In genomic region chr10:102399217-102400021, GRCh38 we compare ENCODE assay signal across 1 cellular context.
TF ChIP-seq lines count a peak whose summit lies in the region.

No MANE protein-coding gene starts in this region.

TF ChIP-seq in GM12878, 131 proteins besides CTCF, POLR2A, EP300 and RAD21 (continues in another document):
- TF ChIP-seq DPF2 (IDR thresholded peaks at IDR 0.05) (peak; percentile 63), SRF (IDR thresholded peaks at IDR 0.05; ENCODE audit: low read depth in 2 of 2, low read length in 2 of 2) (0 out of 4 replicates have a peak, but pooled peaks of 1 of the 2 experiments have one; percentile 45), PRDM15 (CRISPR knock-in tag; IDR thresholded peaks at IDR 0.05) (no peak), E2F8 (IDR thresholded peaks at IDR 0.05; ENCODE audit: low read depth, partially characterized antibody) (peak; percentile 32), E2F4 (IDR thresholded peaks at IDR 0.05; ENCODE audit: low read depth, low read length) (0 out of 2 replicates have a peak, but pooled peaks have one; percentile 41), IKZF2 (IDR thresholded peaks at IDR 0.05) (no peak; a peak in 1 of 4 replicates), ZNF24 (IDR thresholded peaks at IDR 0.05) (peak; percentile 24; the same call in 1 of the 2 replicates), YBX1 (IDR thresholded peaks at IDR 0.05) (no peak), GABPA (IDR thresholded peaks at IDR 0.05; ENCODE audit: low read depth) (no peak), ZNF592 (IDR thresholded peaks at IDR 0.05) (0 out of 2 replicates have a peak, but pooled peaks have one; percentile 42), PAX5 (IDR thresholded peaks at IDR 0.05; ENCODE audit: borderline replicate concordance, low read depth, low read length) (peak; percentile 36; the same call in 1 of the 2 replicates), GATAD2B (conservative IDR thresholded peaks at IDR 0.05; ENCODE audit: low read depth) (peak; percentile 89), CEBPB (IDR thresholded peaks at IDR 0.05; ENCODE audit: borderline replicate concordance in 1 of 2, low read depth in 2 of 2, low read length in 2 of 2) (no peak), NR2C1 (IDR thresholded peaks at IDR 0.05) (peak; percentile 30; the same call in 1 of the 2 replicates), RUNX3 (IDR thresholded peaks at IDR 0.05; ENCODE audit: low read length) (no peak), SMARCA5 (IDR thresholded peaks at IDR 0.05) (peak; percentile 96), YY1 (IDR thresholded peaks at IDR 0.05; ENCODE audit: low read depth, low read length) (peak; percentile 76; the same call in 1 of the 2 replicates), BACH1 (IDR thresholded peaks at IDR 0.05; ENCODE audit: borderline replicate concordance) (peak; percentile 86), MTA2 (IDR thresholded peaks at IDR 0.05; ENCODE audit: low read depth) (no peak), KLF5 (IDR thresholded peaks at IDR 0.05; ENCODE audit: partially characterized antibody) (no peak), ETV6 (conservative IDR thresholded peaks at IDR 0.05 in 1 of 2, IDR thresholded peaks at IDR 0.05 in 1 of 2; ENCODE audit: borderline replicate concordance in 1 of 2, low read depth in 1 of 2) (peak in 1 of 2 experiments; percentile 62; a peak in 2 of 4 replicates), ZSCAN29 (IDR thresholded peaks at IDR 0.05) (no peak), NR2C2 (IDR thresholded peaks at IDR 0.05; ENCODE audit: borderline replicate concordance, control insufficient read depth, insufficient read length, low read depth) (no peak), SMAD5 (IDR thresholded peaks at IDR 0.05; ENCODE audit: low read depth) (no peak), KAT2A (conservative IDR thresholded peaks at IDR 0.05; ENCODE audit: control insufficient read depth, low read depth, low read length) (no peak), IRF3 (IDR thresholded peaks at IDR 0.05) (no peak), ESRRA (IDR thresholded peaks at IDR 0.05; ENCODE audit: low read length) (no peak)
- TF ChIP-seq, protein P1, sequence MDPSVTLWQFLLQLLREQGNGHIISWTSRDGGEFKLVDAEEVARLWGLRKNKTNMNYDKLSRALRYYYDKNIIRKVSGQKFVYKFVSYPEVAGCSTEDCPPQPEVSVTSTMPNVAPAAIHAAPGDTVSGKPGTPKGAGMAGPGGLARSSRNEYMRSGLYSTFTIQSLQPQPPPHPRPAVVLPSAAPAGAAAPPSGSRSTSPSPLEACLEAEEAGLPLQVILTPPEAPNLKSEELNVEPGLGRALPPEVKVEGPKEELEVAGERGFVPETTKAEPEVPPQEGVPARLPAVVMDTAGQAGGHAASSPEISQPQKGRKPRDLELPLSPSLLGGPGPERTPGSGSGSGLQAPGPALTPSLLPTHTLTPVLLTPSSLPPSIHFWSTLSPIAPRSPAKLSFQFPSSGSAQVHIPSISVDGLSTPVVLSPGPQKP (IDR thresholded peaks at IDR 0.05; ENCODE audit: low read depth, low read length), result peak; percentile 38; the same call in 1 of the 2 replicates
- TF ChIP-seq, protein P2, sequence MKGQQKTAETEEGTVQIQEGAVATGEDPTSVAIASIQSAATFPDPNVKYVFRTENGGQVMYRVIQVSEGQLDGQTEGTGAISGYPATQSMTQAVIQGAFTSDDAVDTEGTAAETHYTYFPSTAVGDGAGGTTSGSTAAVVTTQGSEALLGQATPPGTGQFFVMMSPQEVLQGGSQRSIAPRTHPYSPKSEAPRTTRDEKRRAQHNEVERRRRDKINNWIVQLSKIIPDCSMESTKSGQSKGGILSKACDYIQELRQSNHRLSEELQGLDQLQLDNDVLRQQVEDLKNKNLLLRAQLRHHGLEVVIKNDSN (IDR thresholded peaks at IDR 0.05; ENCODE audit: borderline replicate concordance, extremely low read length, insufficient read depth, low read depth, low read length), result no peak
- TF ChIP-seq, protein P3, sequence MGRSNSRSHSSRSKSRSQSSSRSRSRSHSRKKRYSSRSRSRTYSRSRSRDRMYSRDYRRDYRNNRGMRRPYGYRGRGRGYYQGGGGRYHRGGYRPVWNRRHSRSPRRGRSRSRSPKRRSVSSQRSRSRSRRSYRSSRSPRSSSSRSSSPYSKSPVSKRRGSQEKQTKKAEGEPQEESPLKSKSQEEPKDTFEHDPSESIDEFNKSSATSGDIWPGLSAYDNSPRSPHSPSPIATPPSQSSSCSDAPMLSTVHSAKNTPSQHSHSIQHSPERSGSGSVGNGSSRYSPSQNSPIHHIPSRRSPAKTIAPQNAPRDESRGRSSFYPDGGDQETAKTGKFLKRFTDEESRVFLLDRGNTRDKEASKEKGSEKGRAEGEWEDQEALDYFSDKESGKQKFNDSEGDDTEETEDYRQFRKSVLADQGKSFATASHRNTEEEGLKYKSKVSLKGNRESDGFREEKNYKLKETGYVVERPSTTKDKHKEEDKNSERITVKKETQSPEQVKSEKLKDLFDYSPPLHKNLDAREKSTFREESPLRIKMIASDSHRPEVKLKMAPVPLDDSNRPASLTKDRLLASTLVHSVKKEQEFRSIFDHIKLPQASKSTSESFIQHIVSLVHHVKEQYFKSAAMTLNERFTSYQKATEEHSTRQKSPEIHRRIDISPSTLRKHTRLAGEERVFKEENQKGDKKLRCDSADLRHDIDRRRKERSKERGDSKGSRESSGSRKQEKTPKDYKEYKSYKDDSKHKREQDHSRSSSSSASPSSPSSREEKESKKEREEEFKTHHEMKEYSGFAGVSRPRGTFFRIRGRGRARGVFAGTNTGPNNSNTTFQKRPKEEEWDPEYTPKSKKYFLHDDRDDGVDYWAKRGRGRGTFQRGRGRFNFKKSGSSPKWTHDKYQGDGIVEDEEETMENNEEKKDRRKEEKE (IDR thresholded peaks at IDR 0.05), result no peak
- TF ChIP-seq, protein P4, sequence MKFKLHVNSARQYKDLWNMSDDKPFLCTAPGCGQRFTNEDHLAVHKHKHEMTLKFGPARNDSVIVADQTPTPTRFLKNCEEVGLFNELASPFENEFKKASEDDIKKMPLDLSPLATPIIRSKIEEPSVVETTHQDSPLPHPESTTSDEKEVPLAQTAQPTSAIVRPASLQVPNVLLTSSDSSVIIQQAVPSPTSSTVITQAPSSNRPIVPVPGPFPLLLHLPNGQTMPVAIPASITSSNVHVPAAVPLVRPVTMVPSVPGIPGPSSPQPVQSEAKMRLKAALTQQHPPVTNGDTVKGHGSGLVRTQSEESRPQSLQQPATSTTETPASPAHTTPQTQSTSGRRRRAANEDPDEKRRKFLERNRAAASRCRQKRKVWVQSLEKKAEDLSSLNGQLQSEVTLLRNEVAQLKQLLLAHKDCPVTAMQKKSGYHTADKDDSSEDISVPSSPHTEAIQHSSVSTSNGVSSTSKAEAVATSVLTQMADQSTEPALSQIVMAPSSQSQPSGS (IDR thresholded peaks at IDR 0.05; ENCODE audit: low read length), result no peak
- TF ChIP-seq, protein P5, sequence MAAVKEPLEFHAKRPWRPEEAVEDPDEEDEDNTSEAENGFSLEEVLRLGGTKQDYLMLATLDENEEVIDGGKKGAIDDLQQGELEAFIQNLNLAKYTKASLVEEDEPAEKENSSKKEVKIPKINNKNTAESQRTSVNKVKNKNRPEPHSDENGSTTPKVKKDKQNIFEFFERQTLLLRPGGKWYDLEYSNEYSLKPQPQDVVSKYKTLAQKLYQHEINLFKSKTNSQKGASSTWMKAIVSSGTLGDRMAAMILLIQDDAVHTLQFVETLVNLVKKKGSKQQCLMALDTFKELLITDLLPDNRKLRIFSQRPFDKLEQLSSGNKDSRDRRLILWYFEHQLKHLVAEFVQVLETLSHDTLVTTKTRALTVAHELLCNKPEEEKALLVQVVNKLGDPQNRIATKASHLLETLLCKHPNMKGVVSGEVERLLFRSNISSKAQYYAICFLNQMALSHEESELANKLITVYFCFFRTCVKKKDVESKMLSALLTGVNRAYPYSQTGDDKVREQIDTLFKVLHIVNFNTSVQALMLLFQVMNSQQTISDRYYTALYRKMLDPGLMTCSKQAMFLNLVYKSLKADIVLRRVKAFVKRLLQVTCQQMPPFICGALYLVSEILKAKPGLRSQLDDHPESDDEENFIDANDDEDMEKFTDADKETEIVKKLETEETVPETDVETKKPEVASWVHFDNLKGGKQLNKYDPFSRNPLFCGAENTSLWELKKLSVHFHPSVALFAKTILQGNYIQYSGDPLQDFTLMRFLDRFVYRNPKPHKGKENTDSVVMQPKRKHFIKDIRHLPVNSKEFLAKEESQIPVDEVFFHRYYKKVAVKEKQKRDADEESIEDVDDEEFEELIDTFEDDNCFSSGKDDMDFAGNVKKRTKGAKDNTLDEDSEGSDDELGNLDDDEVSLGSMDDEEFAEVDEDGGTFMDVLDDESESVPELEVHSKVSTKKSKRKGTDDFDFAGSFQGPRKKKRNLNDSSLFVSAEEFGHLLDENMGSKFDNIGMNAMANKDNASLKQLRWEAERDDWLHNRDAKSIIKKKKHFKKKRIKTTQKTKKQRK (IDR thresholded peaks at IDR 0.05; ENCODE audit: low read depth, low read length), result no peak
